Comparison of ENCODE assay signal across 16 cellular contexts in the genomic region with DNA sequence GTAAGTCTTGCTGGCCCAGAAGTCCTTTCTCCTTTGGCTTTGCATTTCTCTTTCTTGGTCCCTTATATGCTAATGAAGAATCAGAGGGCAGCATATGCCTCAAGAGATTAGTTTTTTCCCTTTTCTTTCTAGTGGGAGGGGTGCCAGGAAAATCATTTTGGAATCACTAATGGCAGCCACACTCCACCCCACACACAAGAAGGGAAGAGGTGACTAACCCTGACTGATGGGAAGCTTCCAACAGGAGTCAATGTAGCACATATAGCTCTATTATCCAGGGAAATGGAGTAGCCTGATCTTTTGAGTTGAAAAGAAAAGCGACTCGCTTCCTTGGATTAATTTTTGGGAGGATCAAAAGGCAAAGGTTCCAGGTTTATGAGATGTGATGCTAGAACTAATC.
DNase-seq lines count a peak whose midpoint lies in the region; ATAC-seq and TF ChIP-seq lines count a peak whose summit lies in the region.
"Had no signal": no experiment of that assay in that cellular context is flagged by ENCODE, and none has a peak within 500 bp of the region (broad histone marks: within the 10 kb centered on the region; RNA-seq: fewer than 3 reads in every experiment).

No MANE protein-coding gene starts in this region.

- TF ChIP-seq CTCF in suprapubic skin (IDR thresholded peaks at IDR 0.05) = no peak

- H3K18ac ChIP-seq in trophoblast cell (ENCODE audit: low read length) = no peak overlapping the region

- H3K4me2 ChIP-seq in trophoblast cell (ENCODE audit: low read length) = no peak overlapping the region
- H3K4me2 ChIP-seq: BLaER1 had no signal

- H3K27ac Mint-ChIP-seq in T-cell = no peak overlapping the region
- H3K27ac Mint-ChIP-seq: CD4-positive, CD25-positive, alpha-beta regulatory T cell; HFFc6; IgD-negative memory B cell had no signal

- H2AFZ ChIP-seq in trophoblast cell (ENCODE audit: insufficient read depth, low read length, poor library complexity) = no peak overlapping the region

- H3K27me3 ChIP-seq in trophoblast cell (ENCODE audit: insufficient read depth, low read length) = no peaks in the 10 kb centered on the region
- H3K27me3 ChIP-seq in suprapubic skin = no peaks in the 10 kb centered on the region
- H3K27me3 ChIP-seq: BLaER1 had no signal

- H3K4me1 Mint-ChIP-seq in T-cell = no peaks in the 10 kb centered on the region
- H3K4me1 Mint-ChIP-seq: CD4-positive, CD25-positive, alpha-beta regulatory T cell had no signal

- H4K91ac ChIP-seq in trophoblast cell (ENCODE audit: low read depth, low read length) = no peak overlapping the region

- no peaks in the 10 kb centered on the region for H3K79me1 ChIP-seq in trophoblast cell (ENCODE audit: low read length)

- no peak overlapping the region for H4K12ac ChIP-seq in trophoblast cell (ENCODE audit: low read depth, low read length)

- CTCF ChIA-PET in T-cell (lab: Charles Lee) = no interaction called here

- no peaks in the 10 kb centered on the region for H3K36me3 Mint-ChIP-seq in T-cell
- H3K36me3 Mint-ChIP-seq: CD4-positive, CD25-positive, alpha-beta regulatory T cell; IgD-negative memory B cell had no signal

- no peak overlapping the region for H2BK5ac ChIP-seq in trophoblast cell (ENCODE audit: low read depth, low read length, poor library complexity)

- H3K4me3 ChIP-seq in trophoblast cell (ENCODE audit: low read depth, low read length) (no peak overlapping the region), suprapubic skin (no peak overlapping the region)
- H3K4me3 ChIP-seq: BLaER1 had no signal

- H2BK12ac ChIP-seq in trophoblast cell (ENCODE audit: low read length) = no peak overlapping the region

- H3K36me3 ChIP-seq in trophoblast cell (ENCODE audit: control insufficient read depth in 1 of 2, insufficient read depth in 2 of 2, low read length in 2 of 2) (no peaks in the 10 kb centered on the region), suprapubic skin (no peaks in the 10 kb centered on the region)

- H4K8ac ChIP-seq in trophoblast cell (ENCODE audit: low read depth, low read length) = no peak overlapping the region

- no peak overlapping the region for H3K9ac ChIP-seq in trophoblast cell (ENCODE audit: low read length)
- H3K9ac ChIP-seq: BLaER1 had no signal

- no peak for TF ChIP-seq EP300 in suprapubic skin (IDR thresholded peaks at IDR 0.05)

- POLR2A ChIA-PET in T-cell (lab: Charles Lee) = no interaction called here

- no peaks in the 10 kb centered on the region for H3K9me3 Mint-ChIP-seq in T-cell
- H3K9me3 Mint-ChIP-seq: CD4-positive, CD25-positive, alpha-beta regulatory T cell; HFFc6; IgD-negative memory B cell had no signal

- no peaks in the 10 kb centered on the region for H3K79me2 ChIP-seq in trophoblast cell (ENCODE audit: control insufficient read depth, insufficient read depth, low read length, poor library complexity)

- peaks cover 0 to 4% of the 10 kb centered on the region in 2 donors for H3K27me3 Mint-ChIP-seq in T-cell

- no peak for TF ChIP-seq POLR2A in suprapubic skin (IDR thresholded peaks at IDR 0.05)

- H3K9me3 ChIP-seq in trophoblast cell (ENCODE audit: insufficient read depth, low read depth, low read length) = no peaks in the 10 kb centered on the region
- no peaks in the 10 kb centered on the region for H3K9me3 ChIP-seq in suprapubic skin

- no peak overlapping the region for H3K14ac ChIP-seq in trophoblast cell (ENCODE audit: low read length)

- peak; percentile 9 for DNase-seq in Daoy (ENCODE audit: low read depth)
- DNase-seq in NCI-H226 = peak; percentile 22
- DNase-seq in astrocyte of the hippocampus (ENCODE audit: low read depth, low spot score) = peak; percentile 48
- no peak for DNase-seq in trophoblast cell
- no peak for DNase-seq in T-cell
- DNase-seq in suprapubic skin (ENCODE audit: low spot score in 2 of 2) = no peak
- DNase-seq in NCI-H2171 treated with DMSO at 0.1 percent for 48 hours (lab: John Stamatoyannopoulos, UW) = no peak
- DNase-seq: 8988T; AML-193; CD4-positive, CD25-positive, alpha-beta regulatory T cell; DMS 273 treated with DMSO at 0.1 percent for 48 hours; EL; HCEC 1CT; HFFc6 had no signal

- WGBS in trophoblast cell (ENCODE audit: extremely low coverage, insufficient coverage, insufficient read length) = no CpG with 5 or more reads among the region's 2 CpGs
- WGBS in suprapubic skin = 93% methylated on average over 2 of the region's 2 CpGs

- peak overlapping the region; percentile 58 for H3K23ac ChIP-seq in trophoblast cell (ENCODE audit: low read length)

- H3K4ac ChIP-seq in trophoblast cell (ENCODE audit: low read depth, low read length) = no peak overlapping the region

- no peak overlapping the region for H2BK120ac ChIP-seq in trophoblast cell (ENCODE audit: insufficient read depth, low read length, poor library complexity)

- H3K27ac ChIP-seq in trophoblast cell (ENCODE audit: low read depth, low read length) (no peak overlapping the region), suprapubic skin (no peak overlapping the region)
- H3K27ac ChIP-seq: BLaER1 had no signal

- no peak overlapping the region for H3K4me3 Mint-ChIP-seq in T-cell
- H3K4me3 Mint-ChIP-seq: CD4-positive, CD25-positive, alpha-beta regulatory T cell; HFFc6; IgD-negative memory B cell had no signal

- H2AK5ac ChIP-seq in trophoblast cell (ENCODE audit: low read length) = no peak overlapping the region

- ATAC-seq in T-cell (replicated peaks in 1 of 4) = no peak

- H3K4me1 ChIP-seq in trophoblast cell (ENCODE audit: control insufficient read depth in 1 of 2, insufficient read depth in 2 of 2, low read length in 2 of 2) (no peaks in the 10 kb centered on the region), suprapubic skin (no peaks in the 10 kb centered on the region)
- H3K4me1 ChIP-seq: BLaER1 had no signal

Comparison
In these comparisons a context has a peak if more than half of its experiments do, and no peak if none do; other contexts are left out.
1. DNase-seq: peak in Daoy (single experiment), NCI-H226 (single experiment) and astrocyte of the hippocampus (single experiment); none in trophoblast cell (0 of 2), T-cell (0 of 34), suprapubic skin (0 of 2) and NCI-H2171 treated with DMSO at 0.1 percent for 48 hours (single experiment).